Comparison of ENCODE assay signal across 26 cellular contexts in the genomic region with DNA sequence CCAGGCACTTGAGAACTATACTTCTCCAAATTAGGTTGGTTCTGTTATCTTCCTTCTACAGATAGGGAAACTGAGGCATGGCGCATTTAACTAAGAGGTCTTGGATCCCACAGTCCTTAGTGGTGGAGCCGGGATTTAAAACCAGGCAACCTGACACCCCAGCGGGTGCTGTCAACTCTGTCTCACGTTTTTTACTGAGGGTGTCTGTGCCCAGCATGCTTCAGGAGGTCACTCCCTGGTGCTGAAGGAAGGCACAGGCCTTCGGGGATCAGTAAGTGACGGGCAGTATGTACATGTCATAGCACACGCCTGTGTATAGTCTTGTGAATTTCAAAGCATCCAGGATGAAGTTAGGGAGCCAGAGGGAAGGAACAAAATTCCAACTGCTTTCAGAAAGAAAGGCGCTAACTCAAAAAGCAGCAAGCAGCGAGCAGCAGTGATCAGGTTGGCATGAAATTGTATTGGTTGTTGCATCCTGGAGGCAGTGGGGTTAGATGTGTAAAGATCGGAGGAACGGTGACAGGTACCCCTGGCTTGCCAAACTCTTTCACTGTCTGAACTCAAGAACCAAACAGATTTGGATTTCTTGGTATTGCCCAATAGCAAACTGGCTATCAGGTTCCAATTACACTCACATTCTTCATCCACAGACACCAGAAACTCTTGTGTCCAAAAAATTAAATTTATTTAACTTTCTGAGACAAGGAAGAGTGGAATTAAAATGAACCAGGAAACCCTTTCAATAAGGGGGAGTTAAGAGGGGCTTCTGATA.
"Had no signal": no experiment of that assay in that cellular context is flagged by ENCODE, and none has a peak within 500 bp of the region (broad histone marks: within the 10 kb centered on the region; RNA-seq: fewer than 3 reads in every experiment).

No MANE protein-coding gene starts in this region.

- H3K27ac ChIP-seq: foreskin keratinocyte, lower lobe of right lung, spleen, testis had no signal

- H3K27me3 ChIP-seq: foreskin keratinocyte, testis, uterus had no signal

- H3K4me3 ChIP-seq: lower lobe of right lung, spleen, testis, uterus had no signal

- H3K36me3 Mint-ChIP-seq: activated naive CD4-positive, alpha-beta T cell treated with anti-CD3 and anti-CD28 coated beads, Interleukin-2, amount 50 U/mL, for 24 hours; naive B cell had no signal

- H3K4me3 Mint-ChIP-seq: activated CD4-positive, alpha-beta T cell treated with anti-CD3 and anti-CD28 coated beads, Interleukin-2, amount 10 ng/mL, durations not matched to agents 7 days and 5 days; activated CD8-positive, alpha-beta T cell treated with anti-CD3 and anti-CD28 coated beads for 36 hours; activated naive CD4-positive, alpha-beta T cell treated with anti-CD3 and anti-CD28 coated beads, Interleukin-2, amount 50 U/mL, for 24 hours; T-helper 1 cell treated with Interleukin-12 subunit alpha and Interleukin-12 subunit beta and Interleukin-4 antibody, amounts not matched to agents 30 μg/mL and 1 μg/mL, for 36 hours had no signal

- FAIRE-seq: astrocyte, endothelial cell of umbilical vein, kidney had no signal

- H3K27ac Mint-ChIP-seq: activated CD4-positive, alpha-beta T cell treated with anti-CD3 and anti-CD28 coated beads, Interleukin-2, amount 10 ng/mL, durations not matched to agents 7 days and 5 days; activated CD8-positive, alpha-beta T cell treated with anti-CD3 and anti-CD28 coated beads for 36 hours; activated naive CD4-positive, alpha-beta T cell treated with anti-CD3 and anti-CD28 coated beads, Interleukin-2, amount 50 U/mL, for 24 hours; naive B cell; T-helper 1 cell treated with Interleukin-12 subunit alpha and Interleukin-12 subunit beta and Interleukin-4 antibody, amounts not matched to agents 30 μg/mL and 1 μg/mL, for 36 hours had no signal

- ATAC-seq: activated CD8-positive, alpha-beta T cell treated with anti-CD3 and anti-CD28 coated beads for 36 hours; esophagus mucosa; foreskin keratinocyte; left lobe of liver; lower lobe of right lung had no signal

- H3K9me3 ChIP-seq: lower lobe of right lung, testis, uterus had no signal

- H3K9me3 Mint-ChIP-seq: activated CD4-positive, alpha-beta T cell treated with anti-CD3 and anti-CD28 coated beads, Interleukin-2, amount 10 ng/mL, durations not matched to agents 7 days and 5 days; activated CD8-positive, alpha-beta T cell treated with anti-CD3 and anti-CD28 coated beads for 36 hours; activated naive CD4-positive, alpha-beta T cell treated with anti-CD3 and anti-CD28 coated beads, Interleukin-2, amount 50 U/mL, for 24 hours; naive B cell had no signal

- H3K4me1 ChIP-seq: lower lobe of right lung, spleen, testis had no signal

- DNase-seq: activated CD4-positive, alpha-beta T cell treated with anti-CD3 and anti-CD28 coated beads, Interleukin-2, amount 10 ng/mL, durations not matched to agents 7 days and 5 days; activated CD4-positive, CD25-positive, alpha-beta regulatory T cell; activated CD8-positive, alpha-beta T cell treated with anti-CD3 and anti-CD28 coated beads for 36 hours; activated gamma-delta T cell treated with Interleukin-2 at 50 U/mL for 16 hours; activated T-cell treated with anti-CD3 and anti-CD28 coated beads, Interleukin-2, amount 50 U/mL, for 1 hour; central memory CD4-positive, alpha-beta T cell; effector memory CD4-positive, alpha-beta T cell; foreskin keratinocyte; kidney; lower lobe of right lung; naive B cell; occipital lobe; posterior cingulate gyrus; spleen; stimulated activated CD4-positive, alpha-beta T cell treated with anti-CD3 and anti-CD28 coated beads, Interleukin-4, amount 100 ng/mL, for 1 hour; stimulated activated naive CD4-positive, alpha-beta T cell; T1000; testis; trophoblast cell; uterus had no signal

- H3K36me3 ChIP-seq: lower lobe of right lung, spleen, uterus had no signal

- H3K4me1 Mint-ChIP-seq: activated CD4-positive, alpha-beta T cell treated with anti-CD3 and anti-CD28 coated beads, Interleukin-2, amount 10 ng/mL, durations not matched to agents 7 days and 5 days; activated naive CD4-positive, alpha-beta T cell treated with anti-CD3 and anti-CD28 coated beads, Interleukin-2, amount 50 U/mL, for 24 hours; naive B cell had no signal
